In genomic region chr14:64112859-64113258, GRCh38 we compare ENCODE assay signal across 11 cellular contexts.
DNase-seq lines count a peak whose midpoint lies in the region; ATAC-seq, FAIRE-seq and TF ChIP-seq lines count a peak whose summit lies in the region.
"Had no signal": no experiment of that assay in that cellular context is flagged by ENCODE, and none has a peak within 500 bp of the region (broad histone marks: within the 10 kb centered on the region; RNA-seq: fewer than 3 reads in every experiment).

No MANE protein-coding gene starts in this region.

- H3K9ac ChIP-seq in GM12878 (ENCODE audit: control insufficient read depth, insufficient read depth, low read length), result no peak overlapping the region

- RAD21 ChIA-PET in GM12878 (lab: Charles Lee; ENCODE audit: unreplicated experiment), result no interaction called here

- CTCF ChIA-PET in GM12878 (lab: Yijun Ruan, JAX), result interaction anchor here (0.6 to 1.8 kb wide), 2 partner anchors 149 to 188 kb away, joined by 3 to 4 read pairs; no protein-coding TSS in a partner anchor
- CTCF ChIA-PET in activated CD4-positive, alpha-beta memory T cell treated with anti-CD3 and anti-CD28 coated beads, Interleukin-2, amount 10 ng/mL, durations not matched to agents 7 days and 5 days (lab: Charles Lee), result no interaction called here

- FAIRE-seq in GM12878 (lab: Jason Lieb, UNC), result no peak

- H3K36me3 ChIP-seq in GM12878 (ENCODE audit: control insufficient read depth in 2 of 2, insufficient read depth in 2 of 2, low read length in 1 of 2) (peaks cover 9 to 15% of the 10 kb centered on the region in 2 experiments; a peak in 3 of 4 replicates), testis (ENCODE audit: low read depth, missing control alignments) (no peaks in the 10 kb centered on the region)

- H3K36me3 Mint-ChIP-seq in activated CD4-positive, alpha-beta memory T cell treated with anti-CD3 and anti-CD28 coated beads, Interleukin-2, amount 10 ng/mL, durations not matched to agents 7 days and 5 days (ENCODE audit: low read depth), result peaks cover 25% of the 10 kb centered on the region

- H3K27me3 Mint-ChIP-seq in activated CD4-positive, alpha-beta memory T cell treated with anti-CD3 and anti-CD28 coated beads, Interleukin-2, amount 10 ng/mL, durations not matched to agents 7 days and 5 days, result no peaks in the 10 kb centered on the region

- H2AFZ ChIP-seq in GM12878 (ENCODE audit: control insufficient read depth, low read depth, low read length), result no peak overlapping the region

- no peak for ATAC-seq in GM12878
- peak; percentile 80 for ATAC-seq in left lobe of liver
- ATAC-seq in GM19023 (IDR thresholded peaks at IDR 0.05; ENCODE audit: unreplicated experiment), result no peak
- ATAC-seq in HG03457 (IDR thresholded peaks at IDR 0.05; ENCODE audit: unreplicated experiment), result no peak
- no peak for ATAC-seq in GM18909 (IDR thresholded peaks at IDR 0.05; ENCODE audit: poor library complexity, unreplicated experiment)
- ATAC-seq: SK-N-SH treated with all-trans-retinoic acid at 6 μM for 48 hours had no signal

- H3K4me3 ChIP-seq in GM12878, result no peak overlapping the region
- H3K4me3 ChIP-seq in testis, result no peak overlapping the region

- no TSS peak for BruUV-seq in GM12878 (replicated peaks; lab: Mats Ljungman, UMichigan)

- H3K27ac Mint-ChIP-seq in activated CD4-positive, alpha-beta memory T cell treated with anti-CD3 and anti-CD28 coated beads, Interleukin-2, amount 10 ng/mL, durations not matched to agents 7 days and 5 days, result no peak overlapping the region

- H3K4me1 Mint-ChIP-seq in activated CD4-positive, alpha-beta memory T cell treated with anti-CD3 and anti-CD28 coated beads, Interleukin-2, amount 10 ng/mL, durations not matched to agents 7 days and 5 days, result peaks cover 5% of the 10 kb centered on the region

- in situ Hi-C loops in GM12878 (cut with MboI), result no loop called here

- TF ChIP-seq EP300 in GM12878 (IDR thresholded peaks at IDR 0.05; ENCODE audit: borderline replicate concordance in 1 of 2, control insufficient read depth in 1 of 2, low read depth in 2 of 2, low read length in 2 of 2), result no peak

- no peaks in the 10 kb centered on the region for H4K20me1 ChIP-seq in GM12878 (ENCODE audit: control insufficient read depth, insufficient read depth)

- TF ChIP-seq CTCF in GM12878 (IDR thresholded peaks at IDR 0.05 in 2 of 3, conservative IDR thresholded peaks at IDR 0.05 in 1 of 3; ENCODE audit: control insufficient read depth in 2 of 3, extremely low read depth in 1 of 3, insufficient read depth in 1 of 3, low read depth in 3 of 3, low read length in 3 of 3) (no peak), testis (IDR thresholded peaks at IDR 0.05) (no peak)

- intact Hi-C loops in GM12878 (cut with micrococcal nuclease; ENCODE audit: unreplicated experiment), result no loop called here
- intact Hi-C loops in testis (cut with DNase I; ENCODE audit: low total_unique reads), result no loop called here

- no peak overlapping the region for H3K27ac ChIP-seq in GM12878 (ENCODE audit: control insufficient read depth, insufficient read depth)
- peak overlapping the region; percentile 6 to 44 for H3K27ac ChIP-seq in testis

- no peak for TF ChIP-seq RAD21 in GM12878 (IDR thresholded peaks at IDR 0.05; ENCODE audit: insufficient read depth, low read depth, low read length)

- H3K9me3 ChIP-seq in GM12878 (replicated peaks; ENCODE audit: control insufficient read depth, insufficient read depth, low read length) (no peaks in the 10 kb centered on the region), testis (no peaks in the 10 kb centered on the region)

- TF ChIP-seq POLR2A in GM12878 (IDR thresholded peaks at IDR 0.05; ENCODE audit: low read depth, low read length), result no peak
- TF ChIP-seq POLR2A in testis (IDR thresholded peaks at IDR 0.05), result no peak

- SMC1A ChIA-PET in GM12878 (lab: Charles Lee; ENCODE audit: uncharacterized antibody, unreplicated experiment), result no interaction called here

- POLR2A ChIA-PET in GM12878 (lab: Charles Lee), result no interaction called here
- POLR2A ChIA-PET in activated CD4-positive, alpha-beta memory T cell treated with anti-CD3 and anti-CD28 coated beads, Interleukin-2, amount 10 ng/mL, durations not matched to agents 7 days and 5 days (lab: Charles Lee), result no interaction called here

- DNase-seq in NCI-H1105 treated with DMSO at 0.1 percent for 48 hours (lab: John Stamatoyannopoulos, UW), result peak; percentile 26
- no peak for DNase-seq in GM12878 (ENCODE audit: low read depth, low spot score)
- DNase-seq in left lobe of liver (ENCODE audit: low spot score), result peak; percentile 84
- DNase-seq in testis, result no peak
- no peak for DNase-seq in activated CD4-positive, alpha-beta memory T cell treated with anti-CD3 and anti-CD28 coated beads, Interleukin-2, amount 10 ng/mL, durations not matched to agents 7 days and 5 days
- DNase-seq: Calu3, glutamatergic neuron had no signal

- no peak overlapping the region for H3K4me2 ChIP-seq in GM12878 (ENCODE audit: control insufficient read depth, insufficient read depth)

- H3K79me2 ChIP-seq in GM12878 (ENCODE audit: control insufficient read depth, insufficient read depth, low read length), result no peaks in the 10 kb centered on the region

- no peaks in the 10 kb centered on the region for H3K9me3 Mint-ChIP-seq in activated CD4-positive, alpha-beta memory T cell treated with anti-CD3 and anti-CD28 coated beads, Interleukin-2, amount 10 ng/mL, durations not matched to agents 7 days and 5 days

- no peak overlapping the region for H3K4me3 Mint-ChIP-seq in activated CD4-positive, alpha-beta memory T cell treated with anti-CD3 and anti-CD28 coated beads, Interleukin-2, amount 10 ng/mL, durations not matched to agents 7 days and 5 days

- no peaks in the 10 kb centered on the region for H3K4me1 ChIP-seq in GM12878 (ENCODE audit: control insufficient read depth, insufficient read depth, low read length)
- peaks cover 30% of the 10 kb centered on the region for H3K4me1 ChIP-seq in testis

- 98% methylated on average over 10 of the region's 10 CpGs for WGBS in GM12878 (ENCODE audit: insufficient coverage, insufficient replicate concordance, low lambda C conversion rate, missing lambda C conversion rate)
- WGBS in testis, 2 donors, result 82 to 85% methylated on average over 10 of the region's 10 CpGs

- H3K27me3 ChIP-seq in GM12878 (replicated peaks in 1 of 2; ENCODE audit: control insufficient read depth in 2 of 2, insufficient read depth in 2 of 2, low read length in 1 of 2) (no peaks in the 10 kb centered on the region), testis (no peaks in the 10 kb centered on the region)

TF ChIP-seq in GM12878, 131 proteins besides CTCF, POLR2A, EP300 and RAD21:
- no peak for TF ChIP-seq MXI1 (IDR thresholded peaks at IDR 0.05; ENCODE audit: low read depth, low read length)
- peak; percentile 33 for TF ChIP-seq BCL3 (IDR thresholded peaks at IDR 0.05; ENCODE audit: borderline replicate concordance, insufficient read depth, low read depth, low read length, poor library complexity, severe bottlenecking)

Comparison
In these comparisons a context has a peak if more than half of its experiments do, and no peak if none do; other contexts are left out.
1. DNase-seq: peak in NCI-H1105 treated with DMSO at 0.1 percent for 48 hours (single experiment) and left lobe of liver (single experiment); none in GM12878 (single experiment), testis (single experiment) and activated CD4-positive, alpha-beta memory T cell treated with anti-CD3 and anti-CD28 coated beads, Interleukin-2, amount 10 ng/mL, durations not matched to agents 7 days and 5 days (single experiment).